ENCODE assay signal across 19 cellular contexts in genomic region chr1:31642366-31642765, GRCh38. TPM values are rescaled to one million over a fixed set of nuclear protein-coding genes. Genes with fewer than 3 reads are reported as not detected.
DNase-seq lines count a peak whose midpoint lies in the region; ATAC-seq and TF ChIP-seq lines count a peak whose summit lies in the region.
"Had no signal": no experiment of that assay in that cellular context is flagged by ENCODE, and none has a peak within 500 bp of the region (broad histone marks: within the 10 kb centered on the region; RNA-seq: fewer than 3 reads in every experiment).

No MANE protein-coding gene starts in this region.

- peak overlapping the region; percentile 81 for H3K18ac ChIP-seq in trophoblast cell (ENCODE audit: low read length)

- H3K4ac ChIP-seq in trophoblast cell (ENCODE audit: low read depth, low read length) = peak overlapping the region; percentile 71

- H3K36me3 Mint-ChIP-seq in endodermal cell (ENCODE audit: low read depth) = no peaks in the 10 kb centered on the region

- ATAC-seq in HG03108 (IDR thresholded peaks at IDR 0.05; ENCODE audit: unreplicated experiment) = no peak
- ATAC-seq: A549 had no signal

- H2AFZ ChIP-seq in Loucy (ENCODE audit: low read length) (no peak overlapping the region), trophoblast cell (ENCODE audit: insufficient read depth, low read length, poor library complexity) (no peak overlapping the region)

- peak overlapping the region; percentile 93 for H2BK5ac ChIP-seq in trophoblast cell (ENCODE audit: low read depth, low read length, poor library complexity)

- no peak overlapping the region for H3K27ac Mint-ChIP-seq in endodermal cell

- peaks cover 62% of the 10 kb centered on the region for H3K79me1 ChIP-seq in trophoblast cell (ENCODE audit: low read length)

- H3K23ac ChIP-seq in trophoblast cell (ENCODE audit: low read length) = no peak overlapping the region

- H3K27me3 Mint-ChIP-seq in endodermal cell (ENCODE audit: insufficient read depth) = no peaks in the 10 kb centered on the region

- H3K4me1 ChIP-seq in Loucy (ENCODE audit: insufficient read depth, low read length, poor library complexity, severe bottlenecking) (peaks cover 64% of the 10 kb centered on the region), endodermal cell (ENCODE audit: control insufficient read depth, insufficient read depth, low read length) (peaks cover 3% of the 10 kb centered on the region), trophoblast cell (ENCODE audit: control insufficient read depth in 1 of 2, insufficient read depth in 2 of 2, low read length in 2 of 2) (peaks cover 34 to 57% of the 10 kb centered on the region in 2 experiments)

- no peak overlapping the region for H4K8ac ChIP-seq in trophoblast cell (ENCODE audit: low read depth, low read length)

- H3K9me3 Mint-ChIP-seq in endodermal cell = no peaks in the 10 kb centered on the region

- H3K4me1 Mint-ChIP-seq in endodermal cell = peaks cover 29% of the 10 kb centered on the region

- H3K4me3 Mint-ChIP-seq in endodermal cell = no peak overlapping the region

- TF ChIP-seq CTCF in Loucy (conservative IDR thresholded peaks at IDR 0.05; ENCODE audit: low read length) (no peak), endodermal cell (conservative IDR thresholded peaks at IDR 0.05) (no peak)

- H3K9me2 ChIP-seq in Loucy (replicated peaks; ENCODE audit: low read depth, low read length) = no peaks in the 10 kb centered on the region

- H3K9me3 ChIP-seq in Loucy (ENCODE audit: insufficient read depth, low read depth, low read length) (no peaks in the 10 kb centered on the region), endodermal cell (ENCODE audit: control insufficient read depth, low read length) (no peaks in the 10 kb centered on the region), trophoblast cell (ENCODE audit: insufficient read depth, low read depth, low read length) (no peaks in the 10 kb centered on the region)
- H3K9me3 ChIP-seq: A549 had no signal

- no peaks in the 10 kb centered on the region for H3F3A ChIP-seq in Loucy (ENCODE audit: low read depth)

- in situ Hi-C loops in G401 (cut with HindIII; ENCODE audit: low sequenced_read_pairs) = no loop called here

- H3K27ac ChIP-seq in endodermal cell (ENCODE audit: low read depth, low read length) = no peak overlapping the region
- peak overlapping the region; percentile 91 for H3K27ac ChIP-seq in trophoblast cell (ENCODE audit: low read depth, low read length)
- H3K27ac ChIP-seq: A549, C4-2B had no signal

- H3K4me2 ChIP-seq in Loucy (ENCODE audit: low read depth, low read length, poor library complexity, severe bottlenecking) (peak overlapping the region; percentile 98), trophoblast cell (ENCODE audit: low read length) (peak overlapping the region; percentile 53)
- H3K4me2 ChIP-seq: A549 had no signal

- H2BK120ac ChIP-seq in trophoblast cell (ENCODE audit: insufficient read depth, low read length, poor library complexity) = peak overlapping the region; percentile 91

- H4K20me1 ChIP-seq in Loucy (ENCODE audit: insufficient read depth, low read length, poor library complexity, severe bottlenecking) = peaks cover 3% of the 10 kb centered on the region

- H3K14ac ChIP-seq in trophoblast cell (ENCODE audit: low read length) = peak overlapping the region; percentile 65

- H3K79me2 ChIP-seq in Loucy (ENCODE audit: insufficient read depth, low read length) = peaks cover 65% of the 10 kb centered on the region
- peaks cover 15% of the 10 kb centered on the region for H3K79me2 ChIP-seq in trophoblast cell (ENCODE audit: control insufficient read depth, insufficient read depth, low read length, poor library complexity)

- H3K27me3 ChIP-seq in Loucy (ENCODE audit: insufficient read depth, low read length, poor library complexity, severe bottlenecking) (peaks cover 5% of the 10 kb centered on the region), endodermal cell (ENCODE audit: control insufficient read depth, insufficient read depth, low read length, poor library complexity, severe bottlenecking) (no peaks in the 10 kb centered on the region), trophoblast cell (ENCODE audit: insufficient read depth, low read length) (no peaks in the 10 kb centered on the region)

- no peak overlapping the region for H3K4me3 ChIP-seq in Loucy (ENCODE audit: low read length, poor library complexity, severe bottlenecking)
- peak overlapping the region; percentile 87 for H3K4me3 ChIP-seq in endodermal cell (ENCODE audit: low read length)
- no peak overlapping the region for H3K4me3 ChIP-seq in trophoblast cell (ENCODE audit: low read depth, low read length)
- H3K4me3 ChIP-seq: A549 had no signal

- H4K91ac ChIP-seq in trophoblast cell (ENCODE audit: low read depth, low read length) = peak overlapping the region; percentile 92

- H2AK5ac ChIP-seq in trophoblast cell (ENCODE audit: low read length) = peak overlapping the region; percentile 83

- H3K9ac ChIP-seq in Loucy (ENCODE audit: low read depth, low read length, poor library complexity, severe bottlenecking) = no peak overlapping the region
- no peak overlapping the region for H3K9ac ChIP-seq in endodermal cell (ENCODE audit: extremely low read depth, low read length, poor library complexity, severe bottlenecking)
- H3K9ac ChIP-seq in trophoblast cell (ENCODE audit: low read length) = peak overlapping the region; percentile 63

- H3K36me3 ChIP-seq in Loucy (ENCODE audit: insufficient read depth, low read length) (no peaks in the 10 kb centered on the region), endodermal cell (ENCODE audit: control insufficient read depth, insufficient read depth, low read length) (no peaks in the 10 kb centered on the region), trophoblast cell (ENCODE audit: control insufficient read depth in 1 of 2, insufficient read depth in 2 of 2, low read length in 2 of 2) (no peaks in the 10 kb centered on the region)

- WGBS in endodermal cell (ENCODE audit: insufficient coverage in 1 of 2, insufficient read length in 1 of 2), 2 experiments = 89% methylated on average over 3 to 4 of the region's 4 CpGs
- WGBS in trophoblast cell (ENCODE audit: extremely low coverage, insufficient coverage, insufficient read length) = no CpG with 5 or more reads among the region's 4 CpGs

- H2BK12ac ChIP-seq in trophoblast cell (ENCODE audit: low read length) = peak overlapping the region; percentile 92

- DNase-seq in G401 (ENCODE audit: low spot score) (peak; percentile 35), endodermal cell (no peak), trophoblast cell (no peak), MV-4-11 (lab: John Stamatoyannopoulos, UW) (no peak), NCI-H82 treated with DMSO at 0.1 percent for 48 hours (lab: John Stamatoyannopoulos, UW; ENCODE audit: unreplicated experiment) (no peak), NK-92 (lab: John Stamatoyannopoulos, UW; ENCODE audit: unreplicated experiment) (no peak)
- DNase-seq: DMS 273 treated with DMSO at 0.1 percent for 48 hours, KG1, NCI-H1092, NCI-H1694, NCI-H2227 treated with DMSO at 0.1 percent for 48 hours, NCI-H524, SHP77 treated with DMSO at 0.1 percent for 48 hours had no signal

- no peak overlapping the region for H4K12ac ChIP-seq in trophoblast cell (ENCODE audit: low read depth, low read length)

RNA-seq across cellular contexts. Expression of gene PEF1, which starts 2.3 kb away (rescaled TPM):
- 75.9 and 77.7 TPM in 2 replicates for total RNA-seq in G401 (2014; rRNA removed; shearing (Covaris generic))
- total RNA-seq in endodermal cell = 10 to 100 TPM; 51.4 to 59.1 TPM
- 60.4 TPM for polyA plus RNA-seq in endodermal cell (2013, experiment 1 of 2)
- 61.7 TPM for polyA plus RNA-seq in endodermal cell (2013, experiment 2 of 2)
- polyA plus RNA-seq in trophoblast cell (2013) = 66.7 and 70.3 TPM in 2 replicates

RNA-seq across cellular contexts. Expression of gene HCRTR1, which starts 24.9 kb away (rescaled TPM):
- total RNA-seq in G401 (2014; rRNA removed; shearing (Covaris generic)) = 2.0 and 4.2 TPM in 2 replicates
- not detected for total RNA-seq in endodermal cell
- 0.28 TPM for polyA plus RNA-seq in endodermal cell (2013, experiment 1 of 2)
- polyA plus RNA-seq in endodermal cell (2013, experiment 2 of 2) = not detected
- polyA plus RNA-seq in trophoblast cell (2013) = 1.4 and 1.5 TPM in 2 replicates
- total RNA-seq: MCF 10A, RPMI7951 had no signal
- polyA plus RNA-seq: A549 had no signal
